ENCODE assay signal across 1 cellular context in the genomic region with DNA sequence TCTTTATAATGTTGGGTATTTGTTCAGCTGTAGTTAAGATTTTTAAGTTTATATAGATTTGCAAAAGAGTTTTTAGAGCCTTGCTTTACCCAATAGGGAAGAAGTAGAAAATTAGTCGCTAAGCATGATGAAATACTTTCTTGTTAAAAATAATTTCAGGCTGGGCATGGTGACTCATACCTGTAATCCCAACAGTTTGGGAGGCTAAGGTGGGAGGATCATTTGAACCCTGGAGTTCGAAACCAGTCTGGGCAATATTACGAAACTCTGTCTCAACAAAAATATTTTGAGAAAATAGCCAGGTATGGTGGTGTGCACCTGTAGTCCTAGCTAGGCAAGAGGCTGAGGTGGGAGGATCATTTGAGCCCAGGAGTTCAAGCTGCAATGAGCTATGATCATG.
TF ChIP-seq lines count a peak whose summit lies in the region.

No MANE protein-coding gene starts in this region.

TF ChIP-seq in HepG2, 621 proteins besides CTCF, POLR2A, EP300 and RAD21:
- 0 out of 2 replicates have a peak, but pooled peaks have one; percentile 38 for TF ChIP-seq ATF7 (IDR thresholded peaks at IDR 0.05)
- no peak for TF ChIP-seq ATF7 (CRISPR knock-in tag; IDR thresholded peaks at IDR 0.05)
- TF ChIP-seq ZNF839 (CRISPR knock-in tag; IDR thresholded peaks at IDR 0.05; ENCODE audit: borderline replicate concordance): no peak
- TF ChIP-seq CEBPB (IDR thresholded peaks at IDR 0.05; ENCODE audit: borderline replicate concordance, low read depth, low read length): peak; percentile 62
- TF ChIP-seq, protein P1, sequence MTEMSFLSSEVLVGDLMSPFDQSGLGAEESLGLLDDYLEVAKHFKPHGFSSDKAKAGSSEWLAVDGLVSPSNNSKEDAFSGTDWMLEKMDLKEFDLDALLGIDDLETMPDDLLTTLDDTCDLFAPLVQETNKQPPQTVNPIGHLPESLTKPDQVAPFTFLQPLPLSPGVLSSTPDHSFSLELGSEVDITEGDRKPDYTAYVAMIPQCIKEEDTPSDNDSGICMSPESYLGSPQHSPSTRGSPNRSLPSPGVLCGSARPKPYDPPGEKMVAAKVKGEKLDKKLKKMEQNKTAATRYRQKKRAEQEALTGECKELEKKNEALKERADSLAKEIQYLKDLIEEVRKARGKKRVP (CRISPR knock-in tag; IDR thresholded peaks at IDR 0.05): 0 out of 4 replicates have a peak, but pooled peaks of 1 of the 2 experiments have one; percentile 44
- no peak for TF ChIP-seq ADNP (CRISPR knock-in tag; IDR thresholded peaks at IDR 0.05)
- TF ChIP-seq, protein P2, sequence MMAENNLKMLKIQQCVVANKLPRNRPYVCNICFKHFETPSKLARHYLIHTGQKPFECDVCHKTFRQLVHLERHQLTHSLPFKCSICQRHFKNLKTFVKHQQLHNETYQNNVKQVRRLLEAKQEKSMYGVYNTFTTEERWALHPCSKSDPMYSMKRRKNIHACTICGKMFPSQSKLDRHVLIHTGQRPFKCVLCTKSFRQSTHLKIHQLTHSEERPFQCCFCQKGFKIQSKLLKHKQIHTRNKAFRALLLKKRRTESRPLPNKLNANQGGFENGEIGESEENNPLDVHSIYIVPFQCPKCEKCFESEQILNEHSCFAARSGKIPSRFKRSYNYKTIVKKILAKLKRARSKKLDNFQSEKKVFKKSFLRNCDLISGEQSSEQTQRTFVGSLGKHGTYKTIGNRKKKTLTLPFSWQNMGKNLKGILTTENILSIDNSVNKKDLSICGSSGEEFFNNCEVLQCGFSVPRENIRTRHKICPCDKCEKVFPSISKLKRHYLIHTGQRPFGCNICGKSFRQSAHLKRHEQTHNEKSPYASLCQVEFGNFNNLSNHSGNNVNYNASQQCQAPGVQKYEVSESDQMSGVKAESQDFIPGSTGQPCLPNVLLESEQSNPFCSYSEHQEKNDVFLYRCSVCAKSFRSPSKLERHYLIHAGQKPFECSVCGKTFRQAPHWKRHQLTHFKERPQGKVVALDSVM (CRISPR knock-in tag; IDR thresholded peaks at IDR 0.05): peak; percentile 47; the same call in 1 of the 2 replicates
- TF ChIP-seq, protein P3, sequence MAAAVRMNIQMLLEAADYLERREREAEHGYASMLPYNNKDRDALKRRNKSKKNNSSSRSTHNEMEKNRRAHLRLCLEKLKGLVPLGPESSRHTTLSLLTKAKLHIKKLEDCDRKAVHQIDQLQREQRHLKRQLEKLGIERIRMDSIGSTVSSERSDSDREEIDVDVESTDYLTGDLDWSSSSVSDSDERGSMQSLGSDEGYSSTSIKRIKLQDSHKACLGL (CRISPR knock-in tag; IDR thresholded peaks at IDR 0.05): no peak
- no peak for TF ChIP-seq WIZ (CRISPR knock-in tag; IDR thresholded peaks at IDR 0.05)
- TF ChIP-seq ZNF616 (CRISPR knock-in tag; IDR thresholded peaks at IDR 0.05; ENCODE audit: low read depth): no peak
- no peak for TF ChIP-seq ZFY (CRISPR knock-in tag; IDR thresholded peaks at IDR 0.05)
